Comparison of ENCODE assay signal across 9 cellular contexts in genomic region chr2:27714851-27715291, GRCh38. TPM values are rescaled to one million over a fixed set of nuclear protein-coding genes. Genes with fewer than 3 reads are reported as not detected.
DNase-seq lines count a peak whose midpoint lies in the region; ATAC-seq and TF ChIP-seq lines count a peak whose summit lies in the region.
"Had no signal": no experiment of that assay in that cellular context is flagged by ENCODE, and none has a peak within 500 bp of the region (broad histone marks: within the 10 kb centered on the region; RNA-seq: fewer than 3 reads in every experiment).

No MANE protein-coding gene starts in this region.

- POLR2A ChIA-PET in Caco-2 (lab: Charles Lee): interaction anchor here (0.6 to 1.0 kb wide), 2 partner anchors 11 to 38 kb away, joined by 3 to 4 read pairs; no protein-coding TSS in a partner anchor

- TF ChIP-seq CTCF in Caco-2 (IDR thresholded peaks at IDR 0.05; ENCODE audit: insufficient read depth in 1 of 2, low read depth in 1 of 2, low read length in 1 of 2, severe bottlenecking in 1 of 2, unreplicated experiment in 1 of 2) (no peak), WI38 (IDR thresholded peaks at IDR 0.05; ENCODE audit: low read depth, low read length) (no peak), cardiac muscle cell (IDR thresholded peaks at IDR 0.05; ENCODE audit: low read depth, low read length) (no peak), psoas muscle (IDR thresholded peaks at IDR 0.05) (no peak)

- ATAC-seq in psoas muscle (peak in 3 of 4 donors; percentile 29 to 36 (median 31)), GM18861 (IDR thresholded peaks at IDR 0.05; ENCODE audit: unreplicated experiment) (no peak), GM21526 (IDR thresholded peaks at IDR 0.05; ENCODE audit: low FRiP score, unreplicated experiment) (no peak), GM19035 (IDR thresholded peaks at IDR 0.05; ENCODE audit: unreplicated experiment) (no peak)

- intact Hi-C loops in Caco-2 (cut with micrococcal nuclease; ENCODE audit: unreplicated experiment) (no loop called here), psoas muscle (cut with DNase I) (no loop called here)

- BruUV-seq in Caco-2 (replicated peaks; lab: Mats Ljungman, UMichigan): no TSS peak

- H3K27ac Mint-ChIP-seq in Caco-2 (ENCODE audit: unreplicated experiment): peak overlapping the region; percentile 87

- no peaks in the 10 kb centered on the region for H3K36me3 ChIP-seq in Caco-2 (ENCODE audit: control insufficient read depth, insufficient read depth, low read length)
- no peaks in the 10 kb centered on the region for H3K36me3 ChIP-seq in cardiac muscle cell
- H3K36me3 ChIP-seq in psoas muscle (ENCODE audit: insufficient read depth in 1 of 2, low read depth in 1 of 2): no peaks in the 10 kb centered on the region

- H3K9me3 ChIP-seq in Caco-2: no peaks in the 10 kb centered on the region
- no peaks in the 10 kb centered on the region for H3K9me3 ChIP-seq in cardiac muscle cell (ENCODE audit: low read depth)
- no peaks in the 10 kb centered on the region for H3K9me3 ChIP-seq in psoas muscle

- no peaks in the 10 kb centered on the region for H3K36me3 Mint-ChIP-seq in Caco-2 (ENCODE audit: insufficient read depth, unreplicated experiment)

- peak overlapping the region; percentile 95 for H3K27ac ChIP-seq in cardiac muscle cell
- peak overlapping the region; percentile 95 for H3K27ac ChIP-seq in psoas muscle

- H3K4me1 ChIP-seq in Caco-2 (peaks cover 19% of the 10 kb centered on the region), cardiac muscle cell (ENCODE audit: low read depth) (peaks cover 28% of the 10 kb centered on the region), psoas muscle (peaks cover 16% of the 10 kb centered on the region)

- no peaks in the 10 kb centered on the region for H3K9me3 Mint-ChIP-seq in Caco-2 (ENCODE audit: unreplicated experiment)

- WGBS in psoas muscle, 3 donors: 44 to 65% (median 51%) methylated on average over 18 to 19 of the region's 19 CpGs

- no peaks in the 10 kb centered on the region for H3K27me3 Mint-ChIP-seq in Caco-2 (ENCODE audit: insufficient read depth, unreplicated experiment)

- peak overlapping the region; percentile 55 for H3K4me3 ChIP-seq in Caco-2 (ENCODE audit: low read depth, low read length)
- H3K4me3 ChIP-seq in WI38 (ENCODE audit: low read depth, low read length): peak overlapping the region; percentile 46
- H3K4me3 ChIP-seq in cardiac muscle cell: peak overlapping the region; percentile 16
- H3K4me3 ChIP-seq in psoas muscle: peak overlapping the region; percentile 67

- DNase-seq in Caco-2 (no peak), cardiac muscle cell (ENCODE audit: low read depth in 1 of 2, low spot score in 1 of 2) (no peak), psoas muscle (no peak), HuH-7.5 (ENCODE audit: low spot score) (no peak)
- DNase-seq: foreskin melanocyte had no signal

- no peaks in the 10 kb centered on the region for H3K27me3 ChIP-seq in Caco-2 (replicated peaks; ENCODE audit: control insufficient read depth, insufficient read depth, low read length)
- H3K27me3 ChIP-seq in cardiac muscle cell: no peaks in the 10 kb centered on the region
- no peaks in the 10 kb centered on the region for H3K27me3 ChIP-seq in psoas muscle (ENCODE audit: insufficient read depth in 3 of 3, low read length in 2 of 3)

- H3K4me1 Mint-ChIP-seq in Caco-2 (ENCODE audit: low read depth, unreplicated experiment): peaks cover 8% of the 10 kb centered on the region

- peak overlapping the region; percentile 89 for H3K4me3 Mint-ChIP-seq in Caco-2 (ENCODE audit: unreplicated experiment)

- CTCF ChIA-PET in Caco-2 (lab: Charles Lee): no interaction called here

RNA-seq across cellular contexts. Expression of gene SLC4A1AP, which starts 51.2 kb away (rescaled TPM):
- 33.8 and 34.3 TPM in 2 replicates for total RNA-seq in Caco-2 (2022)
- 30.2 and 34.8 TPM in 2 replicates for total RNA-seq in cardiac muscle cell
- polyA plus RNA-seq in cardiac muscle cell: 35.9 and 40.3 TPM in 2 replicates
- total RNA-seq in psoas muscle: 10 to 100 TPM; 21.1 to 28.4 (median 26.0) TPM
- 10 to 100 TPM; 20.5 to 44.8 (median 28.3) TPM for polyA plus RNA-seq in psoas muscle

RNA-seq across cellular contexts. Expression of gene SUPT7L, which starts 51.5 kb away (rescaled TPM):
- 42.4 and 43.5 TPM in 2 replicates for total RNA-seq in Caco-2 (2022)
- 37.8 and 38.0 TPM in 2 replicates for total RNA-seq in cardiac muscle cell
- 34.3 and 38.3 TPM in 2 replicates for polyA plus RNA-seq in cardiac muscle cell
- 10 to 100 TPM; 17.1 to 25.0 (median 22.1) TPM for total RNA-seq in psoas muscle
- 10 to 100 TPM; 17.1 to 33.8 (median 21.1) TPM for polyA plus RNA-seq in psoas muscle

RNA-seq across cellular contexts. Expression of gene MRPL33, which starts 56.6 kb away (rescaled TPM):
- total RNA-seq in Caco-2 (2022) (84.9 and 89.5 TPM in 2 replicates), cardiac muscle cell (46.6 and 78.6 TPM in 2 replicates), psoas muscle (100 to 1,000 TPM; 200 to 269 (median 257) TPM)
- polyA plus RNA-seq in cardiac muscle cell (240 and 271 TPM in 2 replicates), psoas muscle (100 to 1,000 TPM; 400 to 716 (median 536) TPM)

Comparison
In these comparisons a context has a peak if more than half of its experiments do, and no peak if none do; other contexts are left out.
1. H3K4me3 ChIP-seq: peak in every context shown above with its lines; median percentile 67 in psoas muscle; 55 in Caco-2; 46 in WI38; 16 in cardiac muscle cell.
2. ATAC-seq: peak in psoas muscle (3 of 4); none in GM18861 (single experiment), GM21526 (single experiment) and GM19035 (single experiment).